ENCODE assay signal across 12 cellular contexts in genomic region chr10:129161184-129161583, GRCh38.
DNase-seq lines count a peak whose midpoint lies in the region; ATAC-seq and TF ChIP-seq lines count a peak whose summit lies in the region.
"Had no signal": no experiment of that assay in that cellular context is flagged by ENCODE, and none has a peak within 500 bp of the region (broad histone marks: within the 10 kb centered on the region; RNA-seq: fewer than 3 reads in every experiment).

No MANE protein-coding gene starts in this region.

- TF ChIP-seq CTCF in hepatocyte (IDR thresholded peaks at IDR 0.05; ENCODE audit: poor library complexity), result no peak

- no peak overlapping the region for H3K4me2 ChIP-seq in hepatocyte

- H3K4me3 Mint-ChIP-seq in T-helper 2 cell treated with Interferon-gamma antibody and Interleukin-4, amounts not matched to agents 5 μg/mL and 100 μg/mL, for 36 hours, result no peak overlapping the region
- H3K4me3 Mint-ChIP-seq: B cell had no signal

- H3K4me3 ChIP-seq in hepatocyte (no peak overlapping the region), right cardiac atrium (ENCODE audit: low read length) (no peak overlapping the region)

- H3K27ac Mint-ChIP-seq in T-helper 2 cell treated with Interferon-gamma antibody and Interleukin-4, amounts not matched to agents 5 μg/mL and 100 μg/mL, for 36 hours, result no peak overlapping the region
- H3K27ac Mint-ChIP-seq: B cell had no signal

- no peak overlapping the region for H3K27ac ChIP-seq in hepatocyte
- H3K27ac ChIP-seq in right cardiac atrium (ENCODE audit: low read length), result no peak overlapping the region

- no peaks in the 10 kb centered on the region for H3K9me2 ChIP-seq in hepatocyte (replicated peaks; ENCODE audit: insufficient read depth)

- no peaks in the 10 kb centered on the region for H3K27me3 Mint-ChIP-seq in T-helper 2 cell treated with Interferon-gamma antibody and Interleukin-4, amounts not matched to agents 5 μg/mL and 100 μg/mL, for 36 hours (ENCODE audit: low read depth)
- H3K27me3 Mint-ChIP-seq: B cell had no signal

- intact Hi-C loops in right cardiac atrium (cut with DNase I), result no loop called here

- H3K4me1 Mint-ChIP-seq in T-helper 2 cell treated with Interferon-gamma antibody and Interleukin-4, amounts not matched to agents 5 μg/mL and 100 μg/mL, for 36 hours (ENCODE audit: low read depth), result peaks cover 10% of the 10 kb centered on the region
- H3K4me1 Mint-ChIP-seq: B cell had no signal

- peak; percentile 27 for DNase-seq in stimulated activated CD4-positive, alpha-beta T cell treated with anti-CD3 and anti-CD28 coated beads, Interleukin-15, amount 100 ng/mL, for 24 hours
- DNase-seq in stimulated activated CD4-positive, alpha-beta T cell treated with anti-CD3 and anti-CD28 coated beads, Interleukin-4, amount 100 ng/mL, for 24 hours, result no peak
- peak; percentile 8 for DNase-seq in T-helper 2 cell treated with Interferon-gamma antibody and Interleukin-4, amounts not matched to agents 5 μg/mL and 100 μg/mL, for 36 hours (ENCODE audit: low spot score)
- DNase-seq in hepatocyte (ENCODE audit: low spot score) (peak; percentile 30), right cardiac atrium (no peak), cerebellar nuclear complex (lab: John Stamatoyannopoulos, UW) (no peak)
- DNase-seq: activated naive CD4-positive, alpha-beta T cell treated with anti-CD3 and anti-CD28 coated beads, Interleukin-2, amount 50 U/mL, for 16 hours; KBM-7; left colon had no signal

- H3K9me3 ChIP-seq in hepatocyte (ENCODE audit: low read depth) (no peaks in the 10 kb centered on the region), right cardiac atrium (ENCODE audit: control insufficient read depth, low read length) (no peaks in the 10 kb centered on the region)

- H3K9me3 Mint-ChIP-seq in T-helper 2 cell treated with Interferon-gamma antibody and Interleukin-4, amounts not matched to agents 5 μg/mL and 100 μg/mL, for 36 hours, result no peaks in the 10 kb centered on the region

- WGBS in hepatocyte (ENCODE audit: low lambda C conversion rate, missing lambda C conversion rate), result 56% methylated on average over 3 of the region's 3 CpGs
- WGBS in right cardiac atrium, result 57% methylated on average over 3 of the region's 3 CpGs

- ATAC-seq in GM19463 (IDR thresholded peaks at IDR 0.05; ENCODE audit: unreplicated experiment), result no peak
- ATAC-seq in HG03025 (IDR thresholded peaks at IDR 0.05; ENCODE audit: low FRiP score, unreplicated experiment), result no peak
- no peak for ATAC-seq in right cardiac atrium
- ATAC-seq: left colon had no signal

- no peaks in the 10 kb centered on the region for H3K79me2 ChIP-seq in hepatocyte

- H3K36me3 Mint-ChIP-seq in T-helper 2 cell treated with Interferon-gamma antibody and Interleukin-4, amounts not matched to agents 5 μg/mL and 100 μg/mL, for 36 hours (ENCODE audit: low read depth), result no peaks in the 10 kb centered on the region

- H3K36me3 ChIP-seq in hepatocyte (replicated peaks; ENCODE audit: insufficient read depth, low read depth), result no peaks in the 10 kb centered on the region

- H3K27me3 ChIP-seq in hepatocyte (no peaks in the 10 kb centered on the region), right cardiac atrium (ENCODE audit: control insufficient read depth, insufficient read depth) (no peaks in the 10 kb centered on the region)

- no peaks in the 10 kb centered on the region for H4K20me1 ChIP-seq in hepatocyte (ENCODE audit: insufficient read depth, poor library complexity, severe bottlenecking)

- no peak overlapping the region for H2AFZ ChIP-seq in hepatocyte

- H3K4me1 ChIP-seq in hepatocyte (ENCODE audit: insufficient read depth), result no peaks in the 10 kb centered on the region
- no peaks in the 10 kb centered on the region for H3K4me1 ChIP-seq in right cardiac atrium (ENCODE audit: control insufficient read depth, insufficient read depth, low read length)

Comparison
In these comparisons a context has a peak if more than half of its experiments do, and no peak if none do; other contexts are left out.
1. DNase-seq: peak in stimulated activated CD4-positive, alpha-beta T cell treated with anti-CD3 and anti-CD28 coated beads, Interleukin-15, amount 100 ng/mL, for 24 hours (single experiment), T-helper 2 cell treated with Interferon-gamma antibody and Interleukin-4, amounts not matched to agents 5 μg/mL and 100 μg/mL, for 36 hours (single experiment) and hepatocyte (single experiment); none in stimulated activated CD4-positive, alpha-beta T cell treated with anti-CD3 and anti-CD28 coated beads, Interleukin-4, amount 100 ng/mL, for 24 hours (single experiment), right cardiac atrium (0 of 3) and cerebellar nuclear complex (0 of 2).